ENCODE assay signal across 19 cellular contexts in genomic region chr6:90493332-90493731, GRCh38.
DNase-seq lines count a peak whose midpoint lies in the region; ATAC-seq, FAIRE-seq and TF ChIP-seq lines count a peak whose summit lies in the region.
"Had no signal": no experiment of that assay in that cellular context is flagged by ENCODE, and none has a peak within 500 bp of the region (broad histone marks: within the 10 kb centered on the region; RNA-seq: fewer than 3 reads in every experiment).

No MANE protein-coding gene starts in this region.

- H3K4me1 Mint-ChIP-seq in astrocyte (ENCODE audit: low read depth, unreplicated experiment), result peaks cover 18% of the 10 kb centered on the region

- FAIRE-seq in astrocyte (lab: Jason Lieb, UNC), result peak; percentile 47
- FAIRE-seq in keratinocyte (lab: Jason Lieb, UNC), result peak; percentile 76

- H3K79me2 ChIP-seq in DND-41 (ENCODE audit: insufficient read depth, low read length) (no peaks in the 10 kb centered on the region), astrocyte (ENCODE audit: insufficient read depth, low read length) (no peaks in the 10 kb centered on the region), keratinocyte (ENCODE audit: control insufficient read depth, insufficient read depth, low read length) (no peaks in the 10 kb centered on the region)

- H4K20me1 ChIP-seq in DND-41 (ENCODE audit: insufficient read depth, low read length) (no peaks in the 10 kb centered on the region), astrocyte (ENCODE audit: insufficient read depth, low read length) (no peaks in the 10 kb centered on the region), keratinocyte (ENCODE audit: control insufficient read depth, extremely low read depth, insufficient read depth, low read length) (no peaks in the 10 kb centered on the region)

- H3K9ac ChIP-seq in DND-41 (ENCODE audit: low read depth, low read length), result no peak overlapping the region
- H3K9ac ChIP-seq in astrocyte (ENCODE audit: low read length), result no peak overlapping the region
- no peak overlapping the region for H3K9ac ChIP-seq in keratinocyte (ENCODE audit: control insufficient read depth, extremely low read depth, insufficient read depth, low read length)

- H3K9me3 Mint-ChIP-seq in astrocyte (ENCODE audit: unreplicated experiment), result no peaks in the 10 kb centered on the region
- H3K9me3 Mint-ChIP-seq: activated CD4-positive, alpha-beta memory T cell treated with anti-CD3 and anti-CD28 coated beads for 36 hours; T-helper 1 cell treated with Interleukin-12 subunit alpha and Interleukin-12 subunit beta and Interleukin-4 antibody, amounts not matched to agents 30 μg/mL and 1 μg/mL, for 36 hours; type B pancreatic cell had no signal

- peaks cover 2% of the 10 kb centered on the region for H3K27me3 Mint-ChIP-seq in astrocyte (ENCODE audit: low read depth, unreplicated experiment)

- in situ Hi-C loops in brain microvascular endothelial cell (cut with HindIII; ENCODE audit: low pct_ligation_motif_present, low sequenced_read_pairs), result loop anchor here (25.0 kb wide), 1 partner anchor 206 kb away; the partner anchor contains the start of gene BACH2

- no peak overlapping the region for H2AFZ ChIP-seq in DND-41 (ENCODE audit: low read depth, low read length)
- H2AFZ ChIP-seq in astrocyte (ENCODE audit: low read depth, low read length), result no peak overlapping the region
- H2AFZ ChIP-seq in keratinocyte (ENCODE audit: control insufficient read depth, low read length), result no peak overlapping the region

- H3K27me3 ChIP-seq in DND-41 (ENCODE audit: insufficient read depth, low read length, poor library complexity), result no peaks in the 10 kb centered on the region
- H3K27me3 ChIP-seq in astrocyte (ENCODE audit: insufficient read depth, low read length), result no peaks in the 10 kb centered on the region
- H3K27me3 ChIP-seq in keratinocyte (ENCODE audit: control insufficient read depth, extremely low read depth, insufficient read depth, low read length), result no peaks in the 10 kb centered on the region
- H3K27me3 ChIP-seq in brain microvascular endothelial cell (replicated peaks), result no peaks in the 10 kb centered on the region
- H3K27me3 ChIP-seq: body of pancreas, heart left ventricle, Peyer's patch had no signal

- H3K4me1 ChIP-seq in DND-41 (ENCODE audit: insufficient read depth, low read length) (no peaks in the 10 kb centered on the region), astrocyte (ENCODE audit: insufficient read depth, low read length) (no peaks in the 10 kb centered on the region), keratinocyte (ENCODE audit: control insufficient read depth, extremely low read depth, insufficient read depth, low read length) (no peaks in the 10 kb centered on the region)
- H3K4me1 ChIP-seq: body of pancreas, Peyer's patch had no signal

- TF ChIP-seq CTCF in DND-41 (IDR thresholded peaks at IDR 0.05; ENCODE audit: borderline replicate concordance, extremely low read depth, low read length, poor library complexity, severe bottlenecking) (no peak), astrocyte (IDR thresholded peaks at IDR 0.05; ENCODE audit: insufficient read depth, low read depth, low read length) (no peak), keratinocyte (optimal IDR thresholded peaks at IDR 0.05 in 1 of 3, IDR thresholded peaks at IDR 0.05 in 1 of 3, conservative IDR thresholded peaks at IDR 0.05 in 1 of 3; ENCODE audit: extremely low read depth in 1 of 3, insufficient read depth in 2 of 3, low read length in 3 of 3) (no peak), brain microvascular endothelial cell (IDR thresholded peaks at IDR 0.05; ENCODE audit: low read depth, low read length, missing control alignments) (no peak)

- dilution Hi-C loops in keratinocyte (cut with MboI; ENCODE audit: extremely low pct_ligation_motif_present, low sequenced_read_pairs), result no loop called here

- no peak overlapping the region for H3K4me3 Mint-ChIP-seq in astrocyte (ENCODE audit: unreplicated experiment)
- H3K4me3 Mint-ChIP-seq: activated CD4-positive, alpha-beta memory T cell treated with anti-CD3 and anti-CD28 coated beads for 36 hours; T-helper 1 cell treated with Interleukin-12 subunit alpha and Interleukin-12 subunit beta and Interleukin-4 antibody, amounts not matched to agents 30 μg/mL and 1 μg/mL, for 36 hours; type B pancreatic cell had no signal

- no peak for DNase-seq in DND-41
- DNase-seq in M059J (ENCODE audit: low read depth), result peak; percentile 10
- peak; percentile 73 for DNase-seq in astrocyte (ENCODE audit: low read depth)
- DNase-seq in keratinocyte (ENCODE audit: low read depth, low spot score), result no peak
- DNase-seq in NCI-H1436 (lab: John Stamatoyannopoulos, UW), result no peak
- DNase-seq in brain microvascular endothelial cell, result no peak
- no peak for DNase-seq in SKM-1 treated with dmso at 0.1 percent for 144 hours (lab: John Stamatoyannopoulos, UW; ENCODE audit: unreplicated experiment)
- DNase-seq: activated CD4-positive, alpha-beta memory T cell treated with anti-CD3 and anti-CD28 coated beads for 36 hours; activated effector memory CD4-positive, alpha-beta T cell treated with anti-CD3 and anti-CD28 coated beads, Interleukin-2, amount 50 U/mL, for 16 hours; body of pancreas; DMS79; heart left ventricle; NCI-H1417 treated with DMSO at 0.1 percent for 48 hours; NCI-H510A; Peyer's patch; stimulated activated CD8-positive, alpha-beta memory T cell treated with anti-CD3 and anti-CD28 coated beads, Interleukin-4, amount 100 ng/mL, for 48 hours had no signal

- ATAC-seq in DND-41 (ENCODE audit: insufficient read depth, low read depth), result 0 out of 3 replicates have a peak, but pooled peaks have one; percentile 16
- ATAC-seq: body of pancreas had no signal

- no peaks in the 10 kb centered on the region for H3K9me1 ChIP-seq in keratinocyte (ENCODE audit: control insufficient read depth, extremely low read depth, insufficient read depth, low read length)

- H3K36me3 ChIP-seq in DND-41 (ENCODE audit: insufficient read depth, low read length) (no peaks in the 10 kb centered on the region), astrocyte (ENCODE audit: insufficient read depth, low read length) (no peaks in the 10 kb centered on the region), keratinocyte (ENCODE audit: control insufficient read depth in 2 of 2, extremely low read depth in 1 of 2, insufficient read depth in 2 of 2, low read length in 2 of 2) (no peaks in the 10 kb centered on the region), brain microvascular endothelial cell (replicated peaks) (no peaks in the 10 kb centered on the region)
- H3K36me3 ChIP-seq: heart left ventricle, Peyer's patch had no signal

- no peak overlapping the region for H3K27ac Mint-ChIP-seq in astrocyte (ENCODE audit: unreplicated experiment)
- H3K27ac Mint-ChIP-seq: activated CD4-positive, alpha-beta memory T cell treated with anti-CD3 and anti-CD28 coated beads for 36 hours; T-helper 1 cell treated with Interleukin-12 subunit alpha and Interleukin-12 subunit beta and Interleukin-4 antibody, amounts not matched to agents 30 μg/mL and 1 μg/mL, for 36 hours had no signal

- H3K4me3 ChIP-seq in DND-41 (ENCODE audit: low read depth in 1 of 2, low read length in 2 of 2) (no peak overlapping the region), astrocyte (ENCODE audit: insufficient read depth, low read depth, low read length) (no peak overlapping the region), keratinocyte (ENCODE audit: control insufficient read depth in 2 of 3, extremely low read depth in 1 of 3, insufficient read depth in 2 of 3, low read depth in 1 of 3, low read length in 3 of 3) (no peak overlapping the region), brain microvascular endothelial cell (ENCODE audit: low read depth, low read length) (no peak overlapping the region)
- H3K4me3 ChIP-seq: body of pancreas, heart left ventricle, Peyer's patch had no signal

- H3K4me2 ChIP-seq in DND-41 (ENCODE audit: insufficient read depth, low read length), result no peak overlapping the region
- H3K4me2 ChIP-seq in astrocyte (ENCODE audit: low read length), result no peak overlapping the region
- H3K4me2 ChIP-seq in keratinocyte (ENCODE audit: control insufficient read depth, extremely low read depth, insufficient read depth, low read depth, low read length), result no peak overlapping the region

- H3K9me3 ChIP-seq in DND-41 (ENCODE audit: insufficient read depth, low read length, severe bottlenecking) (no peaks in the 10 kb centered on the region), astrocyte (ENCODE audit: insufficient read depth, low read depth, low read length) (no peaks in the 10 kb centered on the region), keratinocyte (ENCODE audit: control insufficient read depth, low read depth, low read length) (no peaks in the 10 kb centered on the region)
- H3K9me3 ChIP-seq: body of pancreas, heart left ventricle, Peyer's patch had no signal

- H3K27ac ChIP-seq in DND-41 (ENCODE audit: low read length) (no peak overlapping the region), astrocyte (ENCODE audit: low read depth, low read length) (no peak overlapping the region), keratinocyte (ENCODE audit: control insufficient read depth, insufficient read depth, low read length) (no peak overlapping the region), brain microvascular endothelial cell (no peak overlapping the region)
- H3K27ac ChIP-seq: body of pancreas, C4-2B, heart left ventricle, Peyer's patch had no signal

- H3K36me3 Mint-ChIP-seq in astrocyte (ENCODE audit: low read depth, unreplicated experiment), result no peaks in the 10 kb centered on the region
- H3K36me3 Mint-ChIP-seq: activated CD4-positive, alpha-beta memory T cell treated with anti-CD3 and anti-CD28 coated beads for 36 hours; type B pancreatic cell had no signal

Comparison
In these comparisons a context has a peak if more than half of its experiments do, and no peak if none do; other contexts are left out.
1. DNase-seq: peak in M059J (single experiment) and astrocyte (single experiment); none in DND-41 (single experiment), keratinocyte (single experiment), NCI-H1436 (single experiment), brain microvascular endothelial cell (single experiment) and SKM-1 treated with dmso at 0.1 percent for 144 hours (single experiment).